Comparison of ENCODE assay signal across 1 cellular context in the genomic region with DNA sequence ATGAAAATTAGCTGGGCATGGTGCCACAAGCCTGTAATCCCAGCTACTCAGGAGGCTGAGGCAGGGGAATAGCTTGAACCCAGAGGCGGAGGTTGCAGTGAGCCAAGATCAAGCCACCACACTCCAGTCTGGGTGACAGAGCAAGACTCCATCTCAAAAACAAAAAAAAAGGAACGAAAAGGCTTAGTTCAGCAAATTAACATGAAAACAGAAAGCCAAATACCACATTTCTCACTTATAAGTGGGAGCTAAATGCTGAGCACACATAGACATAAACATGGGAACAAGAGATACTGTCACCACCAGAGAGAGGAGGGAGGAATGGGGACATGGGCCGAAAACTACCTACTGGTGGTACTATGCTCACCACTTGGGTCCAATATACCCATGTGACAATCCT.
TF ChIP-seq lines count a peak whose summit lies in the region.

No MANE protein-coding gene starts in this region.

TF ChIP-seq in H1, 55 proteins besides CTCF, POLR2A, EP300 and RAD21:
- TF ChIP-seq, protein P1, sequence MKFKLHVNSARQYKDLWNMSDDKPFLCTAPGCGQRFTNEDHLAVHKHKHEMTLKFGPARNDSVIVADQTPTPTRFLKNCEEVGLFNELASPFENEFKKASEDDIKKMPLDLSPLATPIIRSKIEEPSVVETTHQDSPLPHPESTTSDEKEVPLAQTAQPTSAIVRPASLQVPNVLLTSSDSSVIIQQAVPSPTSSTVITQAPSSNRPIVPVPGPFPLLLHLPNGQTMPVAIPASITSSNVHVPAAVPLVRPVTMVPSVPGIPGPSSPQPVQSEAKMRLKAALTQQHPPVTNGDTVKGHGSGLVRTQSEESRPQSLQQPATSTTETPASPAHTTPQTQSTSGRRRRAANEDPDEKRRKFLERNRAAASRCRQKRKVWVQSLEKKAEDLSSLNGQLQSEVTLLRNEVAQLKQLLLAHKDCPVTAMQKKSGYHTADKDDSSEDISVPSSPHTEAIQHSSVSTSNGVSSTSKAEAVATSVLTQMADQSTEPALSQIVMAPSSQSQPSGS (IDR thresholded peaks at IDR 0.05; ENCODE audit: low read length) = no peak
- TF ChIP-seq GTF2F1 (IDR thresholded peaks at IDR 0.05; ENCODE audit: borderline replicate concordance, low read depth, low read length) (no peak), TCF12 (IDR thresholded peaks at IDR 0.05; ENCODE audit: low read depth, low read length) (no peak), CEBPB (IDR thresholded peaks at IDR 0.05; ENCODE audit: low read depth, low read length) (no peak), RNF2 (IDR thresholded peaks at IDR 0.05; ENCODE audit: borderline replicate concordance, low read depth, low read length, missing control alignments, poor library complexity, severe bottlenecking) (no peak), NANOG (IDR thresholded peaks at IDR 0.05; ENCODE audit: insufficient read depth, low read depth, low read length, poor library complexity, severe bottlenecking) (no peak), CHD1 (IDR thresholded peaks at IDR 0.05; ENCODE audit: low read depth, low read length) (no peak), CTBP2 (IDR thresholded peaks at IDR 0.05; ENCODE audit: borderline replicate concordance, insufficient read depth, insufficient read length, low read length) (no peak), KDM1A (IDR thresholded peaks at IDR 0.05; ENCODE audit: borderline replicate concordance, low read length) (no peak), TBP (IDR thresholded peaks at IDR 0.05; ENCODE audit: low read depth, low read length) (no peak), RBBP5 (IDR thresholded peaks at IDR 0.05; ENCODE audit: borderline replicate concordance, low read depth, low read length) (no peak), EZH2 (IDR thresholded peaks at IDR 0.05; ENCODE audit: low read depth, low read length, severe bottlenecking) (no peak), HDAC6 (IDR thresholded peaks at IDR 0.05; ENCODE audit: low read depth, low read length) (no peak), CBX8 (IDR thresholded peaks at IDR 0.05; ENCODE audit: borderline replicate concordance, low read depth, low read length) (no peak), ZNF274 (IDR thresholded peaks at IDR 0.05; ENCODE audit: borderline replicate concordance, extremely low read depth, low read length) (no peak), TAF7 (optimal IDR thresholded peaks at IDR 0.05; ENCODE audit: borderline replicate concordance, low read depth, low read length) (no peak)
- TF ChIP-seq, protein P2, sequence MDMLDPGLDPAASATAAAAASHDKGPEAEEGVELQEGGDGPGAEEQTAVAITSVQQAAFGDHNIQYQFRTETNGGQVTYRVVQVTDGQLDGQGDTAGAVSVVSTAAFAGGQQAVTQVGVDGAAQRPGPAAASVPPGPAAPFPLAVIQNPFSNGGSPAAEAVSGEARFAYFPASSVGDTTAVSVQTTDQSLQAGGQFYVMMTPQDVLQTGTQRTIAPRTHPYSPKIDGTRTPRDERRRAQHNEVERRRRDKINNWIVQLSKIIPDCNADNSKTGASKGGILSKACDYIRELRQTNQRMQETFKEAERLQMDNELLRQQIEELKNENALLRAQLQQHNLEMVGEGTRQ (IDR thresholded peaks at IDR 0.05; ENCODE audit: low read length) = no peak
